28 cellular contexts compared by ENCODE assay signal in genomic region chr12:125090437-125090836, GRCh38.
"Had no signal": no experiment of that assay in that cellular context is flagged by ENCODE, and none has a peak within 500 bp of the region (broad histone marks: within the 10 kb centered on the region; RNA-seq: fewer than 3 reads in every experiment).

No MANE protein-coding gene starts in this region.

- H3K27me3 ChIP-seq: ascending aorta, breast epithelium had no signal

- H3K4me3 ChIP-seq: ascending aorta, breast epithelium had no signal

- ATAC-seq: activated CD8-positive, alpha-beta memory T cell treated with anti-CD3 and anti-CD28 coated beads, Interleukin-2, amount 10 ng/mL, durations not matched to agents 7 days and 5 days; activated CD8-positive, alpha-beta T cell treated with anti-CD3 and anti-CD28 coated beads, Interleukin-2, amount 10 ng/mL, durations not matched to agents 7 days and 5 days; activated naive CD8-positive, alpha-beta T cell treated with anti-CD3 and anti-CD28 coated beads, Interleukin-2, amount 50 U/mL, for 24 hours had no signal

- H3K4me1 ChIP-seq: ascending aorta, breast epithelium had no signal

- H3K27ac ChIP-seq: ascending aorta, breast epithelium, VCaP had no signal

- H3K36me3 ChIP-seq: breast epithelium had no signal

- H3K9me3 ChIP-seq: ascending aorta, breast epithelium had no signal

- FAIRE-seq: TTC549 had no signal

- DNase-seq: activated B cell treated with CpG ODN at 0.5 μM for 24 hours; activated CD4-positive, alpha-beta memory T cell treated with anti-CD3 and anti-CD28 coated beads, Interleukin-2, amount 10 ng/mL, durations not matched to agents 7 days and 5 days; activated CD4-positive, alpha-beta T cell treated with anti-CD3 and anti-CD28 coated beads for 48 hours; activated CD4-positive, alpha-beta T cell treated with anti-CD3 and anti-CD28 coated beads, Interleukin-2, amount 10 ng/mL, durations not matched to agents 7 days and 5 days; activated CD4-positive, alpha-beta T cell treated with anti-CD3 and anti-CD28 coated beads, Interleukin-2, amount 50 U/mL, for 48 hours; activated CD4-positive, CD25-positive, alpha-beta regulatory T cell treated with anti-CD3 and anti-CD28 coated beads, Interleukin-2, amount 50 U/mL, for 72 hours; activated CD8-positive, alpha-beta memory T cell treated with anti-CD3 and anti-CD28 coated beads for 24 hours; activated CD8-positive, alpha-beta memory T cell treated with anti-CD3 and anti-CD28 coated beads, Interleukin-2, amount 10 ng/mL, durations not matched to agents 7 days and 5 days; activated CD8-positive, alpha-beta memory T cell treated with anti-CD3 and anti-CD28 coated beads, Interleukin-2, amount 50 U/mL, for 48 hours; activated CD8-positive, alpha-beta T cell treated with anti-CD3 and anti-CD28 coated beads, Interleukin-2, amount 10 ng/mL, durations not matched to agents 7 days and 5 days; activated effector memory CD4-positive, alpha-beta T cell treated with Interleukin-2 at 50 U/mL for 16 hours; activated gamma-delta T cell; activated naive CD4-positive, alpha-beta T cell treated with anti-CD3 and anti-CD28 coated beads, Interleukin-2, amount 10 ng/mL, durations not matched to agents 7 days and 5 days; activated naive CD4-positive, alpha-beta T cell treated with Interleukin-2 at 50 U/mL for 16 hours; activated naive CD8-positive, alpha-beta T cell treated with anti-CD3 and anti-CD28 coated beads, Interleukin-2, amount 10 ng/mL, durations not matched to agents 7 days and 5 days; activated naive CD8-positive, alpha-beta T cell treated with anti-CD3 and anti-CD28 coated beads, Interleukin-2, amount 50 U/mL, for 24 hours; activated T-cell treated with anti-CD3 and anti-CD28 coated beads, Interleukin-2, amount 50 U/mL, for 24 hours; activated T-cell treated with anti-CD3 and anti-CD28 coated beads, Interleukin-2, amount 50 U/mL, for 48 hours; amygdala; anterior cingulate cortex; central memory CD4-positive, alpha-beta T cell; T-helper 1 cell; T-helper 2 cell; T-helper 9 cell had no signal
